Comparison of ENCODE assay signal across 6 cellular contexts in the genomic region with DNA sequence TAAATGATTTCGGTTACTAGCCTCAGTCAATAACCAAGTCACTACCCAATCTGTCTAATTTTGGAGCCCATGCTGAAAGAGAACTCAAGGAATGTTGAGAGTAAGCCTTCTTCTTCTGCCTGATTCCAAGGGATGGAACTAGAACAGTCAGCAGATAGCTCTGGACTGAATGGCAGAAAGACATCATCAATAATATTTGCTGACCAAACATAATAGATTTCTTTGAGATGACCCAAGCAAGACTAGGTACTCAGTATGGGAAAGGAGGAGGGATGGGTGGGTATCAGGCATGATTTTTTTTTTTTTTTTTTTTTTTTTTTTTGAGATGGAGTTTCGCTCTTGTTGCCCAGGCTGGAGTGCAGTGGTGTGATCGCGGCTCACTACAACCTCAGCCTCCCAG.
TF ChIP-seq lines count a peak whose summit lies in the region.

No MANE protein-coding gene starts in this region.

TF ChIP-seq in HepG2, 621 proteins besides CTCF, POLR2A, EP300 and RAD21:
- TF ChIP-seq PHB2 (IDR thresholded peaks at IDR 0.05; ENCODE audit: partially characterized antibody), result no peak
- no peak for TF ChIP-seq ZNF772 (CRISPR knock-in tag; IDR thresholded peaks at IDR 0.05)
- TF ChIP-seq MAFF (IDR thresholded peaks at IDR 0.05; ENCODE audit: low read depth, low read length), result peak; percentile 89
- no peak for TF ChIP-seq NFIC (IDR thresholded peaks at IDR 0.05; ENCODE audit: low read length)
- TF ChIP-seq MAFK (conservative IDR thresholded peaks at IDR 0.05 in 1 of 2, IDR thresholded peaks at IDR 0.05 in 1 of 2; ENCODE audit: low read length in 2 of 2), result peak; percentile 87 to 92

TF ChIP-seq in A549, 52 proteins besides CTCF, POLR2A, EP300 and RAD21:
- TF ChIP-seq, protein P1, sequence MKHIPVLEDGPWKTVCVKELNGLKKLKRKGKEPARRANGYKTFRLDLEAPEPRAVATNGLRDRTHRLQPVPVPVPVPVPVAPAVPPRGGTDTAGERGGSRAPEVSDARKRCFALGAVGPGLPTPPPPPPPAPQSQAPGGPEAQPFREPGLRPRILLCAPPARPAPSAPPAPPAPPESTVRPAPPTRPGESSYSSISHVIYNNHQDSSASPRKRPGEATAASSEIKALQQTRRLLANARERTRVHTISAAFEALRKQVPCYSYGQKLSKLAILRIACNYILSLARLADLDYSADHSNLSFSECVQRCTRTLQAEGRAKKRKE (CRISPR knock-in tag; IDR thresholded peaks at IDR 0.05; ENCODE audit: low read depth), result no peak
- peak; percentile 57 for TF ChIP-seq MAFK (IDR thresholded peaks at IDR 0.05; ENCODE audit: partially characterized antibody)

TF ChIP-seq in IMR-90, 13 proteins besides CTCF, POLR2A, EP300 and RAD21:
- TF ChIP-seq RFX5 (IDR thresholded peaks at IDR 0.05; ENCODE audit: low read depth, low read length) (no peak), CEBPB (IDR thresholded peaks at IDR 0.05; ENCODE audit: low read depth, low read length) (no peak), MAZ (IDR thresholded peaks at IDR 0.05; ENCODE audit: borderline replicate concordance, low read depth, low read length) (no peak), RCOR1 (IDR thresholded peaks at IDR 0.05; ENCODE audit: insufficient replicate concordance, low read length) (no peak), MAFK (IDR thresholded peaks at IDR 0.05; ENCODE audit: low read depth, low read length) (peak; percentile 60)
- TF ChIP-seq, protein P2, sequence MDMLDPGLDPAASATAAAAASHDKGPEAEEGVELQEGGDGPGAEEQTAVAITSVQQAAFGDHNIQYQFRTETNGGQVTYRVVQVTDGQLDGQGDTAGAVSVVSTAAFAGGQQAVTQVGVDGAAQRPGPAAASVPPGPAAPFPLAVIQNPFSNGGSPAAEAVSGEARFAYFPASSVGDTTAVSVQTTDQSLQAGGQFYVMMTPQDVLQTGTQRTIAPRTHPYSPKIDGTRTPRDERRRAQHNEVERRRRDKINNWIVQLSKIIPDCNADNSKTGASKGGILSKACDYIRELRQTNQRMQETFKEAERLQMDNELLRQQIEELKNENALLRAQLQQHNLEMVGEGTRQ (IDR thresholded peaks at IDR 0.05; ENCODE audit: low read depth, low read length), result no peak

TF ChIP-seq in K562, 482 proteins besides CTCF, POLR2A, EP300 and RAD21:
- TF ChIP-seq CCNT2 (IDR thresholded peaks at IDR 0.05; ENCODE audit: borderline replicate concordance, extremely low read depth, insufficient read length, low read depth, low read length) (no peak), HDGF (IDR thresholded peaks at IDR 0.05) (no peak), TCFL5 (CRISPR knock-in tag; conservative IDR thresholded peaks at IDR 0.05) (no peak), NFRKB (IDR thresholded peaks at IDR 0.05; ENCODE audit: low read depth) (no peak), MAFG (tag; conservative IDR thresholded peaks at IDR 0.05) (peak; percentile 41; the same call in 1 of the 2 replicates), C11orf30 (IDR thresholded peaks at IDR 0.05; ENCODE audit: low read depth) (peak; percentile 44; the same call in 1 of the 2 replicates), MBD2 (IDR thresholded peaks at IDR 0.05; ENCODE audit: borderline replicate concordance, low read depth) (no peak), PPARD (CRISPR knock-in tag; IDR thresholded peaks at IDR 0.05) (no peak), SNRNP70 (optimal IDR thresholded peaks at IDR 0.05; ENCODE audit: low read depth, low read length) (no peak), SIN3B (IDR thresholded peaks at IDR 0.05; ENCODE audit: low read depth) (no peak), ZC3H4 (CRISPR knock-in tag; IDR thresholded peaks at IDR 0.05; ENCODE audit: borderline replicate concordance) (no peak), TEAD1 (CRISPR knock-in tag; IDR thresholded peaks at IDR 0.05) (no peak), GTF2A2 (tag; IDR thresholded peaks at IDR 0.05) (no peak), ZNF316 (IDR thresholded peaks at IDR 0.05) (peak; percentile 73), HDAC6 (IDR thresholded peaks at IDR 0.05; ENCODE audit: low read depth, low read length) (no peak)

TF ChIP-seq in GM23338, 12 proteins besides CTCF, POLR2A, EP300 and RAD21 (continues in another document):
- TF ChIP-seq, protein P3, sequence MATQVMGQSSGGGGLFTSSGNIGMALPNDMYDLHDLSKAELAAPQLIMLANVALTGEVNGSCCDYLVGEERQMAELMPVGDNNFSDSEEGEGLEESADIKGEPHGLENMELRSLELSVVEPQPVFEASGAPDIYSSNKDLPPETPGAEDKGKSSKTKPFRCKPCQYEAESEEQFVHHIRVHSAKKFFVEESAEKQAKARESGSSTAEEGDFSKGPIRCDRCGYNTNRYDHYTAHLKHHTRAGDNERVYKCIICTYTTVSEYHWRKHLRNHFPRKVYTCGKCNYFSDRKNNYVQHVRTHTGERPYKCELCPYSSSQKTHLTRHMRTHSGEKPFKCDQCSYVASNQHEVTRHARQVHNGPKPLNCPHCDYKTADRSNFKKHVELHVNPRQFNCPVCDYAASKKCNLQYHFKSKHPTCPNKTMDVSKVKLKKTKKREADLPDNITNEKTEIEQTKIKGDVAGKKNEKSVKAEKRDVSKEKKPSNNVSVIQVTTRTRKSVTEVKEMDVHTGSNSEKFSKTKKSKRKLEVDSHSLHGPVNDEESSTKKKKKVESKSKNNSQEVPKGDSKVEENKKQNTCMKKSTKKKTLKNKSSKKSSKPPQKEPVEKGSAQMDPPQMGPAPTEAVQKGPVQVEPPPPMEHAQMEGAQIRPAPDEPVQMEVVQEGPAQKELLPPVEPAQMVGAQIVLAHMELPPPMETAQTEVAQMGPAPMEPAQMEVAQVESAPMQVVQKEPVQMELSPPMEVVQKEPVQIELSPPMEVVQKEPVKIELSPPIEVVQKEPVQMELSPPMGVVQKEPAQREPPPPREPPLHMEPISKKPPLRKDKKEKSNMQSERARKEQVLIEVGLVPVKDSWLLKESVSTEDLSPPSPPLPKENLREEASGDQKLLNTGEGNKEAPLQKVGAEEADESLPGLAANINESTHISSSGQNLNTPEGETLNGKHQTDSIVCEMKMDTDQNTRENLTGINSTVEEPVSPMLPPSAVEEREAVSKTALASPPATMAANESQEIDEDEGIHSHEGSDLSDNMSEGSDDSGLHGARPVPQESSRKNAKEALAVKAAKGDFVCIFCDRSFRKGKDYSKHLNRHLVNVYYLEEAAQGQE (IDR thresholded peaks at IDR 0.05; ENCODE audit: unreplicated experiment), result no peak
- TF ChIP-seq ZNF331 (CRISPR knock-in tag; IDR thresholded peaks at IDR 0.05; ENCODE audit: low read depth) (no peak), EZH2 (IDR thresholded peaks at IDR 0.05; ENCODE audit: low read depth, unreplicated experiment) (no peak), STAT1 (IDR thresholded peaks at IDR 0.05; ENCODE audit: unreplicated experiment) (no peak), EZH2phosphoT487 (IDR thresholded peaks at IDR 0.05; ENCODE audit: unreplicated experiment) (no peak), JUNB (IDR thresholded peaks at IDR 0.05; ENCODE audit: unreplicated experiment) (no peak)
- TF ChIP-seq, protein P4, sequence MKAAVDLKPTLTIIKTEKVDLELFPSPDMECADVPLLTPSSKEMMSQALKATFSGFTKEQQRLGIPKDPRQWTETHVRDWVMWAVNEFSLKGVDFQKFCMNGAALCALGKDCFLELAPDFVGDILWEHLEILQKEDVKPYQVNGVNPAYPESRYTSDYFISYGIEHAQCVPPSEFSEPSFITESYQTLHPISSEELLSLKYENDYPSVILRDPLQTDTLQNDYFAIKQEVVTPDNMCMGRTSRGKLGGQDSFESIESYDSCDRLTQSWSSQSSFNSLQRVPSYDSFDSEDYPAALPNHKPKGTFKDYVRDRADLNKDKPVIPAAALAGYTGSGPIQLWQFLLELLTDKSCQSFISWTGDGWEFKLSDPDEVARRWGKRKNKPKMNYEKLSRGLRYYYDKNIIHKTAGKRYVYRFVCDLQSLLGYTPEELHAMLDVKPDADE (IDR thresholded peaks at IDR 0.05), result no peak

TF ChIP-seq in SK-N-SH treated with all-trans-retinoic acid at 6 μM for 48 hours, 23 proteins besides CTCF, POLR2A, EP300 and RAD21:
- TF ChIP-seq TOX (CRISPR knock-in tag; IDR thresholded peaks at IDR 0.05; ENCODE audit: borderline replicate concordance) (no peak), ZNF8 (CRISPR knock-in tag; IDR thresholded peaks at IDR 0.05) (no peak), GLIS3 (CRISPR knock-in tag; IDR thresholded peaks at IDR 0.05) (no peak), ARNTL (CRISPR knock-in tag; IDR thresholded peaks at IDR 0.05; ENCODE audit: borderline replicate concordance, low read depth) (no peak), ISL1 (CRISPR knock-in tag; IDR thresholded peaks at IDR 0.05) (no peak), ZC3H10 (CRISPR knock-in tag; IDR thresholded peaks at IDR 0.05) (no peak), OSR1 (CRISPR knock-in tag; IDR thresholded peaks at IDR 0.05) (no peak), TCF4 (CRISPR knock-in tag; IDR thresholded peaks at IDR 0.05; ENCODE audit: borderline replicate concordance) (no peak), CSDC2 (CRISPR knock-in tag; IDR thresholded peaks at IDR 0.05) (no peak), RARB (CRISPR knock-in tag; IDR thresholded peaks at IDR 0.05) (no peak), PPARA (CRISPR knock-in tag; IDR thresholded peaks at IDR 0.05; ENCODE audit: borderline replicate concordance) (no peak), ZFP3 (CRISPR knock-in tag; IDR thresholded peaks at IDR 0.05) (no peak), ESRRG (CRISPR knock-in tag; IDR thresholded peaks at IDR 0.05) (no peak), SNAI2 (CRISPR knock-in tag; IDR thresholded peaks at IDR 0.05) (no peak), ZNF565 (CRISPR knock-in tag; conservative IDR thresholded peaks at IDR 0.05; ENCODE audit: low read depth) (no peak)
- TF ChIP-seq, protein P5, sequence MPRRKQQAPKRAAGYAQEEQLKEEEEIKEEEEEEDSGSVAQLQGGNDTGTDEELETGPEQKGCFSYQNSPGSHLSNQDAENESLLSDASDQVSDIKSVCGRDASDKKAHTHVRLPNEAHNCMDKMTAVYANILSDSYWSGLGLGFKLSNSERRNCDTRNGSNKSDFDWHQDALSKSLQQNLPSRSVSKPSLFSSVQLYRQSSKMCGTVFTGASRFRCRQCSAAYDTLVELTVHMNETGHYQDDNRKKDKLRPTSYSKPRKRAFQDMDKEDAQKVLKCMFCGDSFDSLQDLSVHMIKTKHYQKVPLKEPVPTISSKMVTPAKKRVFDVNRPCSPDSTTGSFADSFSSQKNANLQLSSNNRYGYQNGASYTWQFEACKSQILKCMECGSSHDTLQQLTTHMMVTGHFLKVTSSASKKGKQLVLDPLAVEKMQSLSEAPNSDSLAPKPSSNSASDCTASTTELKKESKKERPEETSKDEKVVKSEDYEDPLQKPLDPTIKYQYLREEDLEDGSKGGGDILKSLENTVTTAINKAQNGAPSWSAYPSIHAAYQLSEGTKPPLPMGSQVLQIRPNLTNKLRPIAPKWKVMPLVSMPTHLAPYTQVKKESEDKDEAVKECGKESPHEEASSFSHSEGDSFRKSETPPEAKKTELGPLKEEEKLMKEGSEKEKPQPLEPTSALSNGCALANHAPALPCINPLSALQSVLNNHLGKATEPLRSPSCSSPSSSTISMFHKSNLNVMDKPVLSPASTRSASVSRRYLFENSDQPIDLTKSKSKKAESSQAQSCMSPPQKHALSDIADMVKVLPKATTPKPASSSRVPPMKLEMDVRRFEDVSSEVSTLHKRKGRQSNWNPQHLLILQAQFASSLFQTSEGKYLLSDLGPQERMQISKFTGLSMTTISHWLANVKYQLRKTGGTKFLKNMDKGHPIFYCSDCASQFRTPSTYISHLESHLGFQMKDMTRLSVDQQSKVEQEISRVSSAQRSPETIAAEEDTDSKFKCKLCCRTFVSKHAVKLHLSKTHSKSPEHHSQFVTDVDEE (CRISPR knock-in tag; IDR thresholded peaks at IDR 0.05), result no peak
- TF ChIP-seq, protein P6, sequence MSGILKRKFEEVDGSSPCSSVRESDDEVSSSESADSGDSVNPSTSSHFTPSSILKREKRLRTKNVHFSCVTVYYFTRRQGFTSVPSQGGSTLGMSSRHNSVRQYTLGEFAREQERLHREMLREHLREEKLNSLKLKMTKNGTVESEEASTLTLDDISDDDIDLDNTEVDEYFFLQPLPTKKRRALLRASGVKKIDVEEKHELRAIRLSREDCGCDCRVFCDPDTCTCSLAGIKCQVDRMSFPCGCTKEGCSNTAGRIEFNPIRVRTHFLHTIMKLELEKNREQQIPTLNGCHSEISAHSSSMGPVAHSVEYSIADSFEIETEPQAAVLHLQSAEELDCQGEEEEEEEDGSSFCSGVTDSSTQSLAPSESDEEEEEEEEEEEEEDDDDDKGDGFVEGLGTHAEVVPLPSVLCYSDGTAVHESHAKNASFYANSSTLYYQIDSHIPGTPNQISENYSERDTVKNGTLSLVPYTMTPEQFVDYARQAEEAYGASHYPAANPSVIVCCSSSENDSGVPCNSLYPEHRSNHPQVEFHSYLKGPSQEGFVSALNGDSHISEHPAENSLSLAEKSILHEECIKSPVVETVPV (CRISPR knock-in tag; IDR thresholded peaks at IDR 0.05), result no peak
